23 cellular contexts compared by ENCODE assay signal in the genomic region with DNA sequence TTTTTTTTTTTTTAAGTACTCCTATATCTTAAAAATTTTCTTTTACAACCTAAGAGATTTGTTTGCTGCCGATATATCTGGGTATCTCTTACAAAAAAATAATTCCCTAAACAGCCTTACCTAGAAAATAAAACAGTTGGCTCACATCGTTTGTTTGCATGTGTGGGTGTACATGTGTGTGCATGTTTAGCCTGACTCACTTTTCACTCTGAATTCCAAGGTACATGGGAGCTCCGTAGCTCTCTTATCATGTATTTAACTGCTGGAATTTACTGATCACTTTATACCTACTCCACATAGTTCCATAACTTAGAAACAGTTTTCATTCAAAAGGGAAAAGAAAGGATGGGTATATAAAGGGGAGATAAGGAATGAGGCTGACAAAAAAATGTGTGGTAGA.
"Had no signal": no experiment of that assay in that cellular context is flagged by ENCODE, and none has a peak within 500 bp of the region (broad histone marks: within the 10 kb centered on the region; RNA-seq: fewer than 3 reads in every experiment).

No MANE protein-coding gene starts in this region.

- DNase-seq: IMR-90, Karpas-422, KG1, MM.1S, NCI-H1092 treated with DMSO at 0.1 percent for 48 hours, NCI-H1436, NCI-H187, NCI-H2029, NCI-H2081 treated with DMSO at 0.1 percent for 48 hours, NCI-H2171, NCI-H226, NCI-H446, NCI-H510A, NCI-H524 treated with DMSO at 0.1 percent for 48 hours, NCI-H69, NCI-H774, PC-3, Right ventricle myocardium superior, SIG-M5, SK-N-SH, SW 1271 had no signal

- FAIRE-seq: HepG2 had no signal

- ATAC-seq: HepG2, Panc1, PC-3 had no signal

- H3K9me3 ChIP-seq: SK-N-SH had no signal
